Comparison of ENCODE assay signal across 9 cellular contexts in the genomic region with DNA sequence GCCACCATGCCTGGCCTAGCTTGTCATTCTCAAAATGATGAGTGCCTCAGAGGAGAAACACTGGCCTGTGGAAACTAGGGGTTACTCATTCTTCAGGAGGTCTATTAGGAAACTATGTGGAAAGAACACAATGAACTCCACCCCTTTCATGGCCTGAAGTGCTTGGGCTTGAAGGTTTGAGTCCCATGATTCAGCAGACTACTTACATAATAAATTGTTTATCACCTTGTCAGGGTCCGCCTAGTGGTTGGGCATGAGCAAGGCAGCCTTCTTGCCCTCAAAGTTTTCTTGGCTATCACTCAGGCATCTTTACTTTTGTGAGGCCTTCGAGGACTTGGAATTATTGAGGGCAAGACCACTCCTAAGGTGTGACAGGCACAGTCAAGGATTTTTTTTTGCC.
DNase-seq lines count a peak whose midpoint lies in the region; ATAC-seq and TF ChIP-seq lines count a peak whose summit lies in the region.
"Had no signal": no experiment of that assay in that cellular context is flagged by ENCODE, and none has a peak within 500 bp of the region (broad histone marks: within the 10 kb centered on the region; RNA-seq: fewer than 3 reads in every experiment).

No MANE protein-coding gene starts in this region.

- TF ChIP-seq CTCF in LNCAP (IDR thresholded peaks at IDR 0.05) (peak; percentile 43; the same call in 1 of the 2 replicates), ovary (IDR thresholded peaks at IDR 0.05) (no peak)

- no peaks in the 10 kb centered on the region for H3K36me3 ChIP-seq in ovary

- H3K4me3 ChIP-seq in ovary = no peak overlapping the region
- H3K4me3 ChIP-seq: K562 had no signal

- WGBS in ovary, 3 donors = 90 to 94% (median 91%) methylated on average over 2 of the region's 2 CpGs

- peak; percentile 68 for ATAC-seq in GM21576 (IDR thresholded peaks at IDR 0.05; ENCODE audit: unreplicated experiment)
- ATAC-seq: K562 had no signal

- no peaks in the 10 kb centered on the region for H3K4me1 ChIP-seq in ovary (ENCODE audit: insufficient read depth)

- TF ChIP-seq POLR2A in erythroblast (IDR thresholded peaks at IDR 0.05; ENCODE audit: low read length) (no peak), ovary (IDR thresholded peaks at IDR 0.05) (no peak)

- H3K9me3 ChIP-seq in ovary = no peaks in the 10 kb centered on the region

- TF ChIP-seq EP300 in ovary (IDR thresholded peaks at IDR 0.05) = no peak

- no peak overlapping the region for H3K27ac ChIP-seq in ovary

- peak; percentile 12 for DNase-seq in EL
- peak; percentile 6 to 21 for DNase-seq in erythroblast (lab: John Stamatoyannopoulos, UW)
- no peak for DNase-seq in activated CD4-positive, alpha-beta T cell treated with anti-CD3 and anti-CD28 coated beads, Interleukin-2, amount 50 U/mL, for 1 hour
- no peak for DNase-seq in stimulated activated CD4-positive, alpha-beta T cell treated with anti-CD3 and anti-CD28 coated beads, Interleukin-2, amount 100 ng/mL, for 48 hours
- no peak for DNase-seq in hypothalamus (lab: John Stamatoyannopoulos, UW)
- DNase-seq in ovary = no peak

- H3K27me3 ChIP-seq in ovary = no peaks in the 10 kb centered on the region

- intact Hi-C loops in ovary (cut with DNase I) = no loop called here

Comparison
In these comparisons a context has a peak if more than half of its experiments do, and no peak if none do; other contexts are left out.
1. DNase-seq: peak in EL (single experiment) and erythroblast (2 of 2); none in activated CD4-positive, alpha-beta T cell treated with anti-CD3 and anti-CD28 coated beads, Interleukin-2, amount 50 U/mL, for 1 hour (single experiment), stimulated activated CD4-positive, alpha-beta T cell treated with anti-CD3 and anti-CD28 coated beads, Interleukin-2, amount 100 ng/mL, for 48 hours (0 of 2), hypothalamus (0 of 51) and ovary (0 of 5).